1 cellular context compared by ENCODE assay signal in genomic region chr20:15242773-15243172, GRCh38.
TF ChIP-seq lines count a peak whose summit lies in the region.

No MANE protein-coding gene starts in this region.

TF ChIP-seq in HepG2, 621 proteins besides CTCF, POLR2A, EP300 and RAD21 (continued from another document):
- TF ChIP-seq, protein P1, sequence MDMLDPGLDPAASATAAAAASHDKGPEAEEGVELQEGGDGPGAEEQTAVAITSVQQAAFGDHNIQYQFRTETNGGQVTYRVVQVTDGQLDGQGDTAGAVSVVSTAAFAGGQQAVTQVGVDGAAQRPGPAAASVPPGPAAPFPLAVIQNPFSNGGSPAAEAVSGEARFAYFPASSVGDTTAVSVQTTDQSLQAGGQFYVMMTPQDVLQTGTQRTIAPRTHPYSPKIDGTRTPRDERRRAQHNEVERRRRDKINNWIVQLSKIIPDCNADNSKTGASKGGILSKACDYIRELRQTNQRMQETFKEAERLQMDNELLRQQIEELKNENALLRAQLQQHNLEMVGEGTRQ (IDR thresholded peaks at IDR 0.05; ENCODE audit: low read depth, low read length), result peak; percentile 59
- TF ChIP-seq, protein P1 (CRISPR knock-in tag; IDR thresholded peaks at IDR 0.05; ENCODE audit: borderline replicate concordance), result no peak
- TF ChIP-seq ATAD3A (CRISPR knock-in tag; IDR thresholded peaks at IDR 0.05) (no peak), JUND (CRISPR knock-in tag; IDR thresholded peaks at IDR 0.05) (no peak), PRDM15 (CRISPR knock-in tag; IDR thresholded peaks at IDR 0.05) (no peak), ZGPAT (CRISPR knock-in tag; IDR thresholded peaks at IDR 0.05) (no peak)
